21 cellular contexts compared by ENCODE assay signal in genomic region chr6:168002812-168003211, GRCh38. TPM values are rescaled to one million over a fixed set of nuclear protein-coding genes. Genes with fewer than 3 reads are reported as not detected.
DNase-seq lines count a peak whose midpoint lies in the region; ATAC-seq, FAIRE-seq and TF ChIP-seq lines count a peak whose summit lies in the region.
"Had no signal": no experiment of that assay in that cellular context is flagged by ENCODE, and none has a peak within 500 bp of the region (broad histone marks: within the 10 kb centered on the region; RNA-seq: fewer than 3 reads in every experiment).

No MANE protein-coding gene starts in this region.

- no peak overlapping the region for H3K4me3 ChIP-seq in A673 (ENCODE audit: low read depth, low read length, poor library complexity, severe bottlenecking)
- no peak overlapping the region for H3K4me3 ChIP-seq in PC-9
- no peak overlapping the region for H3K4me3 ChIP-seq in neural progenitor cell
- H3K4me3 ChIP-seq in pancreas: no peak overlapping the region

- H3K4me1 ChIP-seq in A673 (ENCODE audit: insufficient read depth, low read length, poor library complexity, severe bottlenecking): peaks cover 18% of the 10 kb centered on the region
- peaks cover 19% of the 10 kb centered on the region for H3K4me1 ChIP-seq in PC-9 (replicated peaks; ENCODE audit: insufficient read depth)
- H3K4me1 ChIP-seq in neural progenitor cell: peaks cover 4% of the 10 kb centered on the region
- H3K4me1 ChIP-seq in pancreas: no peaks in the 10 kb centered on the region

- peaks cover under 1% of the 10 kb centered on the region for H3K4me1 Mint-ChIP-seq in neural progenitor cell
- peaks cover 12% of the 10 kb centered on the region for H3K4me1 Mint-ChIP-seq in mesothelial cell of epicardium
- H3K4me1 Mint-ChIP-seq: CD4-positive, alpha-beta memory T cell had no signal

- no peaks in the 10 kb centered on the region for H3K9me2 ChIP-seq in PC-9 (ENCODE audit: insufficient read depth)

- H3K9ac ChIP-seq in neural progenitor cell: no peak overlapping the region

- H3K9me3 Mint-ChIP-seq in neural progenitor cell: peaks cover 8% of the 10 kb centered on the region
- H3K9me3 Mint-ChIP-seq in mesothelial cell of epicardium: no peaks in the 10 kb centered on the region

- no peaks in the 10 kb centered on the region for H3K79me2 ChIP-seq in PC-9 (ENCODE audit: low read depth)
- no peaks in the 10 kb centered on the region for H3K79me2 ChIP-seq in neural progenitor cell (ENCODE audit: low read depth)

- 0 out of 2 replicates have a peak, but pooled peaks cover 3% of the 10 kb centered on the region for H4K20me1 ChIP-seq in PC-9 (ENCODE audit: insufficient read depth)
- no peaks in the 10 kb centered on the region for H4K20me1 ChIP-seq in neural progenitor cell (ENCODE audit: low read depth)

- TF ChIP-seq CTCF in A673 (conservative IDR thresholded peaks at IDR 0.05; ENCODE audit: low read depth, low read length) (no peak), PC-9 (conservative IDR thresholded peaks at IDR 0.05) (no peak), neural progenitor cell (IDR thresholded peaks at IDR 0.05) (no peak), mesothelial cell of epicardium (IDR thresholded peaks at IDR 0.05; ENCODE audit: unreplicated experiment) (no peak), pancreas (IDR thresholded peaks at IDR 0.05) (no peak)

- H3K9me3 ChIP-seq in A673 (ENCODE audit: low read depth, low read length, poor library complexity, severe bottlenecking): no peaks in the 10 kb centered on the region
- H3K9me3 ChIP-seq in PC-9 (ENCODE audit: insufficient read depth, low read depth): no peaks in the 10 kb centered on the region
- no peaks in the 10 kb centered on the region for H3K9me3 ChIP-seq in neural progenitor cell (ENCODE audit: low read depth)
- no peaks in the 10 kb centered on the region for H3K9me3 ChIP-seq in pancreas

- CTCF ChIA-PET in A673 (lab: Charles Lee): no interaction called here
- CTCF ChIA-PET in PC-9 (lab: Charles Lee): no interaction called here

- H3K36me3 Mint-ChIP-seq in neural progenitor cell: no peaks in the 10 kb centered on the region
- H3K36me3 Mint-ChIP-seq in mesothelial cell of epicardium: no peaks in the 10 kb centered on the region
- H3K36me3 Mint-ChIP-seq: CD4-positive, alpha-beta memory T cell had no signal

- H3K27ac Mint-ChIP-seq in neural progenitor cell (no peak overlapping the region), mesothelial cell of epicardium (no peak overlapping the region)
- H3K27ac Mint-ChIP-seq: H9 had no signal

- H3F3A ChIP-seq in PC-9 (ENCODE audit: insufficient read depth, low read depth) (peaks cover 23% of the 10 kb centered on the region), neural progenitor cell (ENCODE audit: low read depth) (no peaks in the 10 kb centered on the region)

- BruUV-seq in A673 (replicated peaks; lab: Mats Ljungman, UMichigan): no TSS peak
- BruUV-seq in PC-9 (replicated peaks; lab: Mats Ljungman, UMichigan): no TSS peak

- peaks cover 6% of the 10 kb centered on the region for H3K27me3 Mint-ChIP-seq in neural progenitor cell (ENCODE audit: insufficient read depth, low read depth)
- H3K27me3 Mint-ChIP-seq in mesothelial cell of epicardium (ENCODE audit: low read depth): no peaks in the 10 kb centered on the region

- peak; percentile 15 for DNase-seq in A673 (ENCODE audit: low spot score)
- DNase-seq in PC-9: no peak
- peak; percentile 33 for DNase-seq in islet precursor cell
- DNase-seq in neural progenitor cell (ENCODE audit: low spot score): peak; percentile 21
- no peak for DNase-seq in mesothelial cell of epicardium (ENCODE audit: low spot score in 2 of 2, unreplicated experiment in 2 of 2)
- no peak for DNase-seq in pancreas
- DNase-seq: 8988T; ACHN; CD4-positive, alpha-beta memory T cell; COR-L47; DMS153; DMS79 treated with DMSO at 0.1 percent for 48 hours; GOT3; H9 had no signal

- H2AFZ ChIP-seq in PC-9 (no peak overlapping the region), neural progenitor cell (replicated peaks) (no peak overlapping the region)

- intact Hi-C loops in A673 (cut with micrococcal nuclease; ENCODE audit: unreplicated experiment): no loop called here
- intact Hi-C loops in PC-9 (cut with micrococcal nuclease; ENCODE audit: unreplicated experiment): no loop called here
- intact Hi-C loops in pancreas (cut with DNase I): no loop called here

- no peaks in the 10 kb centered on the region for H3K27me3 ChIP-seq in A673 (replicated peaks; ENCODE audit: insufficient read depth, low read depth, low read length, poor library complexity)
- H3K27me3 ChIP-seq in PC-9 (ENCODE audit: insufficient read depth, low read depth): peaks cover 38% of the 10 kb centered on the region
- H3K27me3 ChIP-seq in neural progenitor cell: no peaks in the 10 kb centered on the region
- H3K27me3 ChIP-seq in pancreas: no peaks in the 10 kb centered on the region

- peak overlapping the region; percentile 5; the same call in 1 of the 2 replicates for H3K4me2 ChIP-seq in PC-9
- no peak overlapping the region for H3K4me2 ChIP-seq in neural progenitor cell

- H3K36me3 ChIP-seq in A673 (ENCODE audit: insufficient read depth, low read length, poor library complexity, severe bottlenecking): no peaks in the 10 kb centered on the region
- H3K36me3 ChIP-seq in PC-9 (ENCODE audit: low read depth): no peaks in the 10 kb centered on the region
- no peaks in the 10 kb centered on the region for H3K36me3 ChIP-seq in neural progenitor cell
- H3K36me3 ChIP-seq in pancreas: no peaks in the 10 kb centered on the region

- no peak for ATAC-seq in GM21717 (IDR thresholded peaks at IDR 0.05; ENCODE audit: unreplicated experiment)
- ATAC-seq in pancreas: no peak
- ATAC-seq: HepG2 had no signal

- H3K4me3 Mint-ChIP-seq in neural progenitor cell: no peak overlapping the region
- H3K4me3 Mint-ChIP-seq in mesothelial cell of epicardium: no peak overlapping the region
- H3K4me3 Mint-ChIP-seq: CD4-positive, alpha-beta memory T cell; H9 had no signal

- WGBS in pancreas, 2 donors: 85 to 90% methylated on average over 6 of the region's 6 CpGs

- no peak for FAIRE-seq in pancreas (lab: Jason Lieb, UNC)
- FAIRE-seq: D721Med, G401.6, GM12891, HepG2 had no signal

- H3K27ac ChIP-seq in A673 (ENCODE audit: low read depth, low read length, poor library complexity, severe bottlenecking) (no peak overlapping the region), PC-9 (no peak overlapping the region), neural progenitor cell (no peak overlapping the region), pancreas (no peak overlapping the region)
- H3K27ac ChIP-seq: C4-2B had no signal

- POLR2A ChIA-PET in A673 (lab: Charles Lee; ENCODE audit: low non-redundant PET) (no interaction called here), PC-9 (lab: Charles Lee; ENCODE audit: unreplicated experiment) (no interaction called here)

RNA-seq across cellular contexts. Expression of gene KIF25, which starts 5.3 kb away (rescaled TPM):
- 0.39 and 1.2 TPM in 2 replicates for total RNA-seq in A673 (2021)
- total RNA-seq in PC-9 (2021): not detected in 2 replicates
- total RNA-seq in neural progenitor cell (ENCODE audit: low replicate concordance): 1.2 and 1.5 TPM in 2 replicates
- total RNA-seq in mesothelial cell of epicardium: 0.47 to 1.6 TPM (median 0.95 TPM) in 3 replicates
- under 1 TPM in 2 of 6 donors, not detected in 4; 0.23 to 0.28 TPM for total RNA-seq in pancreas
- polyA plus RNA-seq in pancreas: under 1 TPM; 0.23 to 0.35 TPM
- total RNA-seq: CD4-positive, alpha-beta memory T cell; HepG2; HT1080 had no signal
- polyA plus RNA-seq: CD4-positive, alpha-beta memory T cell; HepG2 had no signal

Comparison
In these comparisons a context has a peak if more than half of its experiments do, and no peak if none do; other contexts are left out.
1. DNase-seq: peak in A673 (single experiment), islet precursor cell (single experiment) and neural progenitor cell (single experiment); none in PC-9 (0 of 2), mesothelial cell of epicardium (0 of 2) and pancreas (0 of 6).